13 cellular contexts compared by ENCODE assay signal in genomic region chr10:13686331-13686752, GRCh38.
DNase-seq lines count a peak whose midpoint lies in the region; ATAC-seq and TF ChIP-seq lines count a peak whose summit lies in the region.
"Had no signal": no experiment of that assay in that cellular context is flagged by ENCODE, and none has a peak within 500 bp of the region (broad histone marks: within the 10 kb centered on the region; RNA-seq: fewer than 3 reads in every experiment).

No MANE protein-coding gene starts in this region.

- CTCF ChIA-PET in mammary epithelial cell (lab: Charles Lee; ENCODE audit: low non-redundant PET) = no interaction called here

- no peak overlapping the region for H3K4me3 Mint-ChIP-seq in GM23338
- H3K4me3 Mint-ChIP-seq: activated T-helper 17 cell treated with anti-CD3 and anti-CD28 coated beads, Interleukin-2, amount 50 U/mL, for 72 hours; CD4-positive, alpha-beta memory T cell; stimulated activated naive CD8-positive, alpha-beta T cell treated with anti-CD3 and anti-CD28 coated beads, Interleukin-15, amount 100 ng/mL, for 72 hours had no signal

- H3K9me3 ChIP-seq in mammary epithelial cell (replicated peaks; ENCODE audit: insufficient read depth, low read length) = no peaks in the 10 kb centered on the region
- no peaks in the 10 kb centered on the region for H3K9me3 ChIP-seq in right atrium auricular region
- no peaks in the 10 kb centered on the region for H3K9me3 ChIP-seq in skeletal muscle satellite cell (replicated peaks; ENCODE audit: low read length)
- no peaks in the 10 kb centered on the region for H3K9me3 ChIP-seq in smooth muscle cell (replicated peaks; ENCODE audit: low read depth)

- peaks cover 6% of the 10 kb centered on the region for H3K27me3 Mint-ChIP-seq in GM23338 (ENCODE audit: insufficient read depth, low read depth, poor library complexity)
- H3K27me3 Mint-ChIP-seq: activated T-helper 17 cell treated with anti-CD3 and anti-CD28 coated beads, Interleukin-2, amount 50 U/mL, for 72 hours had no signal

- dilution Hi-C loops in mammary epithelial cell (cut with HindIII; ENCODE audit: low sequenced_read_pairs) = no loop called here

- H3K9me2 ChIP-seq in GM23338 (ENCODE audit: insufficient read depth) = no peaks in the 10 kb centered on the region

- H3K4me2 ChIP-seq in GM23338 = no peak overlapping the region
- H3K4me2 ChIP-seq in mammary epithelial cell (ENCODE audit: insufficient read depth, low read depth, low read length) = peak overlapping the region; percentile 37
- H3K4me2 ChIP-seq in skeletal muscle satellite cell (ENCODE audit: low read length) = peak overlapping the region; percentile 4
- H3K4me2 ChIP-seq in smooth muscle cell = no peak overlapping the region

- 64% methylated on average over 5 of the region's 5 CpGs for WGBS in mammary epithelial cell (ENCODE audit: low coverage, missing lambda C conversion rate)
- WGBS in smooth muscle cell (ENCODE audit: low lambda C conversion rate) = 94% methylated on average over 5 of the region's 5 CpGs

- H4K20me1 ChIP-seq in GM23338 (replicated peaks; ENCODE audit: insufficient read depth) = 0 out of 2 replicates have a peak, but pooled peaks cover 2% of the 10 kb centered on the region
- no peaks in the 10 kb centered on the region for H4K20me1 ChIP-seq in mammary epithelial cell (ENCODE audit: insufficient read depth, low read length)
- H4K20me1 ChIP-seq in smooth muscle cell (ENCODE audit: low read depth) = no peaks in the 10 kb centered on the region

- TF ChIP-seq CTCF in GM23338 (conservative IDR thresholded peaks at IDR 0.05; ENCODE audit: low read depth in 2 of 2) (no peak), mammary epithelial cell (conservative IDR thresholded peaks at IDR 0.05 in 1 of 2, IDR thresholded peaks at IDR 0.05 in 1 of 2; ENCODE audit: extremely low read depth in 1 of 2, insufficient read depth in 1 of 2, low read depth in 1 of 2, low read length in 2 of 2) (no peak), right atrium auricular region (IDR thresholded peaks at IDR 0.05) (no peak), smooth muscle cell (IDR thresholded peaks at IDR 0.05; ENCODE audit: borderline replicate concordance, insufficient read depth, poor library complexity, severe bottlenecking) (no peak)

- no peaks in the 10 kb centered on the region for H3K36me3 ChIP-seq in GM23338 (ENCODE audit: insufficient read depth)
- H3K36me3 ChIP-seq in mammary epithelial cell (ENCODE audit: insufficient read depth, low read length) = peaks cover 9% of the 10 kb centered on the region
- no peaks in the 10 kb centered on the region for H3K36me3 ChIP-seq in right atrium auricular region
- H3K36me3 ChIP-seq in skeletal muscle satellite cell (ENCODE audit: insufficient read depth, low read length) = peaks cover 50% of the 10 kb centered on the region
- H3K36me3 ChIP-seq in smooth muscle cell (ENCODE audit: low read depth) = no peaks in the 10 kb centered on the region

- H3K79me2 ChIP-seq in GM23338 (replicated peaks; ENCODE audit: insufficient read depth) (no peaks in the 10 kb centered on the region), mammary epithelial cell (ENCODE audit: insufficient read depth, low read length) (no peaks in the 10 kb centered on the region), smooth muscle cell (ENCODE audit: low read depth) (no peaks in the 10 kb centered on the region)

- H3K27ac Mint-ChIP-seq in GM23338 = no peak overlapping the region
- H3K27ac Mint-ChIP-seq: activated T-helper 17 cell treated with anti-CD3 and anti-CD28 coated beads, Interleukin-2, amount 50 U/mL, for 72 hours; stimulated activated naive CD8-positive, alpha-beta T cell treated with anti-CD3 and anti-CD28 coated beads, Interleukin-15, amount 100 ng/mL, for 72 hours had no signal

- no peaks in the 10 kb centered on the region for H3K9me3 Mint-ChIP-seq in GM23338
- H3K9me3 Mint-ChIP-seq: activated T-helper 17 cell treated with anti-CD3 and anti-CD28 coated beads, Interleukin-2, amount 50 U/mL, for 72 hours; CD4-positive, alpha-beta memory T cell; stimulated activated naive CD8-positive, alpha-beta T cell treated with anti-CD3 and anti-CD28 coated beads, Interleukin-15, amount 100 ng/mL, for 72 hours had no signal

- H3K36me3 Mint-ChIP-seq in GM23338 (ENCODE audit: low read depth) = peaks cover 22% of the 10 kb centered on the region
- H3K36me3 Mint-ChIP-seq: CD4-positive, alpha-beta memory T cell had no signal

- DNase-seq in GM23338 (ENCODE audit: low spot score) = no peak
- DNase-seq in mammary epithelial cell = no peak
- no peak for DNase-seq in right atrium auricular region (ENCODE audit: low spot score)
- no peak for DNase-seq in cerebellar cortex (ENCODE audit: low spot score)
- DNase-seq in KBM-7 = no peak
- DNase-seq in HT-29 (ENCODE audit: low spot score) = no peak
- no peak for DNase-seq in smooth muscle cell (lab: John Stamatoyannopoulos, UW; ENCODE audit: unreplicated experiment)
- DNase-seq: CD4-positive, alpha-beta memory T cell; kidney; stimulated activated CD4-positive, alpha-beta T cell treated with anti-CD3 and anti-CD28 coated beads, Interleukin-15, amount 100 ng/mL, for 24 hours; stimulated activated naive CD8-positive, alpha-beta T cell treated with anti-CD3 and anti-CD28 coated beads, Interleukin-15, amount 100 ng/mL, for 72 hours had no signal

- H2AFZ ChIP-seq in GM23338 (no peak overlapping the region), mammary epithelial cell (ENCODE audit: low read depth, low read length) (peak overlapping the region; percentile 35), smooth muscle cell (ENCODE audit: low read depth) (no peak overlapping the region)

- H3K9ac ChIP-seq in mammary epithelial cell (ENCODE audit: insufficient read depth, low read length) (no peak overlapping the region), skeletal muscle satellite cell (ENCODE audit: low read depth, low read length) (peak overlapping the region; percentile 21), smooth muscle cell (ENCODE audit: low read depth) (no peak overlapping the region)

- H3F3A ChIP-seq in GM23338 (replicated peaks; ENCODE audit: low read depth) (no peaks in the 10 kb centered on the region), smooth muscle cell (ENCODE audit: low read depth) (no peaks in the 10 kb centered on the region)

- H3K4me1 ChIP-seq in GM23338 (ENCODE audit: insufficient read depth) (peaks cover 18% of the 10 kb centered on the region), mammary epithelial cell (ENCODE audit: insufficient read depth, low read length) (peaks cover 48% of the 10 kb centered on the region), right atrium auricular region (peaks cover 0 to 58% of the 10 kb centered on the region in 2 donors), skeletal muscle satellite cell (ENCODE audit: control insufficient read depth, insufficient read depth, low read length) (peaks cover 35% of the 10 kb centered on the region), smooth muscle cell (ENCODE audit: low read depth) (peaks cover 13% of the 10 kb centered on the region)

- intact Hi-C loops in mammary epithelial cell (cut with micrococcal nuclease) = loop anchor here (1.0 kb wide), 1 partner anchor 21 kb away; no protein-coding TSS in a partner anchor

- in situ Hi-C loops in mammary epithelial cell (cut with MboI; ENCODE audit: low sequenced_read_pairs in 2 of 2) (no loop called here), KBM-7 (cut with MboI; ENCODE audit: low pct_unique_long_range_greater_than_20kb, low sequenced_read_pairs) (no loop called here)

- H3K4me3 ChIP-seq in GM23338 (no peak overlapping the region), mammary epithelial cell (replicated peaks in 1 of 3; ENCODE audit: insufficient read depth in 1 of 3, low read depth in 2 of 3, low read length in 3 of 3) (no peak overlapping the region), right atrium auricular region (no peak overlapping the region), skeletal muscle satellite cell (ENCODE audit: low read length) (no peak overlapping the region), smooth muscle cell (no peak overlapping the region)

- no peak for ATAC-seq in GM23338
- ATAC-seq: activated T-helper 17 cell treated with anti-CD3 and anti-CD28 coated beads, Interleukin-2, amount 50 U/mL, for 72 hours; stimulated activated naive CD8-positive, alpha-beta T cell treated with anti-CD3 and anti-CD28 coated beads, Interleukin-15, amount 100 ng/mL, for 72 hours had no signal

- H3K4me1 Mint-ChIP-seq in GM23338 = peaks cover 15% of the 10 kb centered on the region
- H3K4me1 Mint-ChIP-seq: activated T-helper 17 cell treated with anti-CD3 and anti-CD28 coated beads, Interleukin-2, amount 50 U/mL, for 72 hours; CD4-positive, alpha-beta memory T cell; stimulated activated naive CD8-positive, alpha-beta T cell treated with anti-CD3 and anti-CD28 coated beads, Interleukin-15, amount 100 ng/mL, for 72 hours had no signal

- no peaks in the 10 kb centered on the region for H3K27me3 ChIP-seq in GM23338 (ENCODE audit: insufficient read depth)
- no peaks in the 10 kb centered on the region for H3K27me3 ChIP-seq in mammary epithelial cell (ENCODE audit: insufficient read depth, low read length)
- no peaks in the 10 kb centered on the region for H3K27me3 ChIP-seq in right atrium auricular region
- H3K27me3 ChIP-seq in skeletal muscle satellite cell (ENCODE audit: control insufficient read depth, insufficient read depth, low read length) = no peaks in the 10 kb centered on the region
- no peaks in the 10 kb centered on the region for H3K27me3 ChIP-seq in smooth muscle cell (ENCODE audit: low read depth)

- BruUV-seq in mammary epithelial cell (replicated peaks; lab: Mats Ljungman, UMichigan) = no TSS peak

- H3K27ac ChIP-seq in GM23338 (ENCODE audit: low read depth) (0 out of 2 replicates have a peak overlapping the region, but pooled peaks have one; percentile 14), mammary epithelial cell (ENCODE audit: insufficient read depth, low read depth, low read length) (peak overlapping the region; percentile 37), right atrium auricular region (peak overlapping the region; percentile 73 to 88), smooth muscle cell (ENCODE audit: low read depth) (no peak overlapping the region)

TF ChIP-seq in GM23338, 12 proteins besides CTCF, POLR2A, EP300 and RAD21:
- no peak for TF ChIP-seq NANOG (IDR thresholded peaks at IDR 0.05; ENCODE audit: borderline replicate concordance)
- TF ChIP-seq POLR2AphosphoS5 (IDR thresholded peaks at IDR 0.05; ENCODE audit: low read depth) = no peak
- no peak for TF ChIP-seq EZH2 (IDR thresholded peaks at IDR 0.05; ENCODE audit: low read depth, unreplicated experiment)
- TF ChIP-seq CREB1 (CRISPR knock-in tag; IDR thresholded peaks at IDR 0.05; ENCODE audit: low read depth) = no peak

Comparison
In these comparisons a context has a peak if more than half of its experiments do, and no peak if none do; other contexts are left out.
1. H3K4me2 ChIP-seq: peak in mammary epithelial cell (single experiment) and skeletal muscle satellite cell (single experiment); none in GM23338 (single experiment) and smooth muscle cell (single experiment).